Comparison of ENCODE assay signal across 1 cellular context in the genomic region with DNA sequence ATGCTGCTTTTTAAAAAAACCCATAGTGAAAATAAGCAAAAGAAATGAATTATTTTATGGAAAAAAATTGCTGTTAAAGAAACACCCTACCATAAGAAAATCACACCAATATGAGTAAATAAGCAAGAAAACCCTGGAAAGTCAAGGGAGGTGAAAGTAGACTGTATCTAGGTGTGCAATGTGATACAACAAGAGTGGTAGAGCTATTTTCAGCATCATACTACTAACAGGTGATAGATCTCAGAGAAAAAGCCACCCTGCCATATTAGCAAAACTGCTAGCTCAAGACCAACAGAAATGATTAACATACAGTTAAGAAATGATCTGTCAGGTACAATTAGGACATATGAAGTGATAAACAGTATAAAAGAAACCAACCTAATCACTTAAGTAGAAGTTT.
TF ChIP-seq lines count a peak whose summit lies in the region.

No MANE protein-coding gene starts in this region.

TF ChIP-seq in SK-N-SH treated with all-trans-retinoic acid at 6 μM for 48 hours, 23 proteins besides CTCF, POLR2A, EP300 and RAD21 (continued from another document):
- TF ChIP-seq, protein P1, sequence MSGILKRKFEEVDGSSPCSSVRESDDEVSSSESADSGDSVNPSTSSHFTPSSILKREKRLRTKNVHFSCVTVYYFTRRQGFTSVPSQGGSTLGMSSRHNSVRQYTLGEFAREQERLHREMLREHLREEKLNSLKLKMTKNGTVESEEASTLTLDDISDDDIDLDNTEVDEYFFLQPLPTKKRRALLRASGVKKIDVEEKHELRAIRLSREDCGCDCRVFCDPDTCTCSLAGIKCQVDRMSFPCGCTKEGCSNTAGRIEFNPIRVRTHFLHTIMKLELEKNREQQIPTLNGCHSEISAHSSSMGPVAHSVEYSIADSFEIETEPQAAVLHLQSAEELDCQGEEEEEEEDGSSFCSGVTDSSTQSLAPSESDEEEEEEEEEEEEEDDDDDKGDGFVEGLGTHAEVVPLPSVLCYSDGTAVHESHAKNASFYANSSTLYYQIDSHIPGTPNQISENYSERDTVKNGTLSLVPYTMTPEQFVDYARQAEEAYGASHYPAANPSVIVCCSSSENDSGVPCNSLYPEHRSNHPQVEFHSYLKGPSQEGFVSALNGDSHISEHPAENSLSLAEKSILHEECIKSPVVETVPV (CRISPR knock-in tag; IDR thresholded peaks at IDR 0.05) = no peak
- TF ChIP-seq OSR1 (CRISPR knock-in tag; IDR thresholded peaks at IDR 0.05) (no peak), ZFP30 (CRISPR knock-in tag; IDR thresholded peaks at IDR 0.05) (no peak), ZNF565 (CRISPR knock-in tag; conservative IDR thresholded peaks at IDR 0.05; ENCODE audit: low read depth) (no peak), ZNF8 (CRISPR knock-in tag; IDR thresholded peaks at IDR 0.05) (no peak), TOX (CRISPR knock-in tag; IDR thresholded peaks at IDR 0.05; ENCODE audit: borderline replicate concordance) (no peak), ZFP3 (CRISPR knock-in tag; IDR thresholded peaks at IDR 0.05) (no peak), ISL1 (CRISPR knock-in tag; IDR thresholded peaks at IDR 0.05) (no peak), ZNF70 (CRISPR knock-in tag; IDR thresholded peaks at IDR 0.05) (no peak), GLIS3 (CRISPR knock-in tag; IDR thresholded peaks at IDR 0.05) (no peak), ESRRG (CRISPR knock-in tag; IDR thresholded peaks at IDR 0.05) (no peak), PPARA (CRISPR knock-in tag; IDR thresholded peaks at IDR 0.05; ENCODE audit: borderline replicate concordance) (no peak)
- TF ChIP-seq, protein P2, sequence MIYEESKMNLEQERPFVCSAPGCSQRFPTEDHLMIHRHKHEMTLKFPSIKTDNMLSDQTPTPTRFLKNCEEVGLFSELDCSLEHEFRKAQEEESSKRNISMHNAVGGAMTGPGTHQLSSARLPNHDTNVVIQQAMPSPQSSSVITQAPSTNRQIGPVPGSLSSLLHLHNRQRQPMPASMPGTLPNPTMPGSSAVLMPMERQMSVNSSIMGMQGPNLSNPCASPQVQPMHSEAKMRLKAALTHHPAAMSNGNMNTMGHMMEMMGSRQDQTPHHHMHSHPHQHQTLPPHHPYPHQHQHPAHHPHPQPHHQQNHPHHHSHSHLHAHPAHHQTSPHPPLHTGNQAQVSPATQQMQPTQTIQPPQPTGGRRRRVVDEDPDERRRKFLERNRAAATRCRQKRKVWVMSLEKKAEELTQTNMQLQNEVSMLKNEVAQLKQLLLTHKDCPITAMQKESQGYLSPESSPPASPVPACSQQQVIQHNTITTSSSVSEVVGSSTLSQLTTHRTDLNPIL (CRISPR knock-in tag; IDR thresholded peaks at IDR 0.05; ENCODE audit: low read depth) = no peak
